ENCODE assay signal across 36 cellular contexts in the genomic region with DNA sequence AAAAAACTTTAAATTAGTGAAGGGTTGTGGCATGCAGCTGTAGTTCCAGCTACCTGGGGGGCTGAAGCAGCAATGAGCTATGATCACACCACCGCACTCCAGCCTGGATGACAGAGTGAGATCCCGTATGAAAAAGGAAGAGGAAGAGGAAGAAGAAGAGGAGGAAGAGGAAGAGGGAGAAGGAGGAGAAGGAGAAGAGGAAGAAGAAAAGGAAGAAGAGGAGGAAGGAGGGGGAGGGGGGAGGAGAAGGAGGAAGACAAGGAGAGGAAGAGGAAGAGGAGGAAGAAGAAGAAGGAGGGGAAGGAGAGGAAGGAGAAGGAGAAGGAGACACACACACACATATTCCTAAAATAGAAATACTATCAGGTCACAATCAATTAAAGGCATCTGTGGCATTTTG. TPM values are rescaled to one million over a fixed set of nuclear protein-coding genes. Genes with fewer than 3 reads are reported as not detected.
"Had no signal": no experiment of that assay in that cellular context is flagged by ENCODE, and none has a peak within 500 bp of the region (broad histone marks: within the 10 kb centered on the region; RNA-seq: fewer than 3 reads in every experiment).

No MANE protein-coding gene starts in this region.

- H3K36me3 ChIP-seq: breast epithelium, cardiac muscle cell, colonic mucosa had no signal

- H3K9me3 ChIP-seq: adrenal gland, ascending aorta, breast epithelium, colonic mucosa, esophagus squamous epithelium, gastroesophageal sphincter, heart right ventricle had no signal

- H3K27me3 Mint-ChIP-seq: activated naive CD4-positive, alpha-beta T cell treated with anti-CD3 and anti-CD28 coated beads, Interleukin-2, amount 50 U/mL, for 24 hours; activated naive CD8-positive, alpha-beta T cell treated with anti-CD3 and anti-CD28 coated beads, Interleukin-2, amount 50 U/mL, for 24 hours; brain; T-cell had no signal

- H3K27me3 ChIP-seq: adrenal gland, ascending aorta, breast epithelium, cardiac muscle cell, colonic mucosa, esophagus squamous epithelium, gastroesophageal sphincter, heart right ventricle had no signal

- H3K4me1 Mint-ChIP-seq: brain, WTC11 had no signal

- FAIRE-seq: endometrium, endothelial cell of umbilical vein, TTC549 had no signal

- H3K27ac ChIP-seq: adrenal gland, ascending aorta, breast epithelium, cardiac muscle cell, colonic mucosa, epithelial cell of prostate, esophagus squamous epithelium, gastroesophageal sphincter, heart right ventricle, VCaP had no signal

- H3K4me3 ChIP-seq: adrenal gland, ascending aorta, breast epithelium, cardiac muscle cell, colonic mucosa, esophagus squamous epithelium, gastroesophageal sphincter, heart right ventricle had no signal

- DNase-seq: activated CD4-positive, alpha-beta memory T cell treated with anti-CD3 and anti-CD28 coated beads for 36 hours; activated CD4-positive, alpha-beta T cell treated with anti-CD3 and anti-CD28 coated beads for 1 hour; activated CD4-positive, alpha-beta T cell treated with anti-CD3 and anti-CD28 coated beads for 48 hours; activated CD8-positive, alpha-beta memory T cell treated with anti-CD3 and anti-CD28 coated beads, Interleukin-2, amount 50 U/mL, for 48 hours; activated CD8-positive, alpha-beta T cell treated with anti-CD3 and anti-CD28 coated beads, Interleukin-2, amount 10 ng/mL, durations not matched to agents 7 days and 5 days; activated effector memory CD4-positive, alpha-beta T cell treated with Interleukin-2 at 50 U/mL for 16 hours; activated gamma-delta T cell treated with Interleukin-2 at 50 U/mL for 16 hours; activated naive CD4-positive, alpha-beta T cell treated with Interleukin-2 at 50 U/mL for 16 hours; activated naive CD8-positive, alpha-beta T cell treated with anti-CD3 and anti-CD28 coated beads for 36 hours; activated naive CD8-positive, alpha-beta T cell treated with anti-CD3 and anti-CD28 coated beads, Interleukin-2, amount 50 U/mL, for 24 hours; activated T-cell treated with anti-CD3 and anti-CD28 coated beads for 4 hours; activated T-cell treated with anti-CD3 and anti-CD28 coated beads, Interleukin-2, amount 50 U/mL, for 24 hours; activated T-cell treated with anti-CD3 and anti-CD28 coated beads, Interleukin-2, amount 50 U/mL, for 72 hours; adrenal gland; central memory CD4-positive, alpha-beta T cell; cerebellar nuclear complex; colonic mucosa; effector CD8-positive, alpha-beta T cell; esophagus squamous epithelium; foreskin melanocyte; heart right ventricle; SW 1271; T-cell; T1000 had no signal

- H3K36me3 Mint-ChIP-seq: activated naive CD4-positive, alpha-beta T cell treated with anti-CD3 and anti-CD28 coated beads, Interleukin-2, amount 50 U/mL, for 24 hours; WTC11 had no signal

- ATAC-seq: activated CD8-positive, alpha-beta T cell treated with anti-CD3 and anti-CD28 coated beads, Interleukin-2, amount 10 ng/mL, durations not matched to agents 7 days and 5 days; activated naive CD8-positive, alpha-beta T cell treated with anti-CD3 and anti-CD28 coated beads, Interleukin-2, amount 50 U/mL, for 24 hours; activated T-cell treated with anti-CD3 and anti-CD28 coated beads, Interleukin-2, amount 50 U/mL, for 72 hours; gastroesophageal sphincter; heart right ventricle; T-cell; WTC11 had no signal

- H3K27ac Mint-ChIP-seq: activated CD4-positive, alpha-beta memory T cell treated with anti-CD3 and anti-CD28 coated beads for 36 hours; activated CD8-positive, alpha-beta T cell treated with anti-CD3 and anti-CD28 coated beads, Interleukin-2, amount 10 ng/mL, durations not matched to agents 7 days and 5 days; activated naive CD4-positive, alpha-beta T cell treated with anti-CD3 and anti-CD28 coated beads, Interleukin-2, amount 50 U/mL, for 24 hours; activated naive CD8-positive, alpha-beta T cell treated with anti-CD3 and anti-CD28 coated beads for 36 hours; activated naive CD8-positive, alpha-beta T cell treated with anti-CD3 and anti-CD28 coated beads, Interleukin-2, amount 50 U/mL, for 24 hours; activated T-cell treated with anti-CD3 and anti-CD28 coated beads, Interleukin-2, amount 50 U/mL, for 24 hours; activated T-cell treated with anti-CD3 and anti-CD28 coated beads, Interleukin-2, amount 50 U/mL, for 72 hours; brain; T-cell; WTC11 had no signal

- H3K9me3 Mint-ChIP-seq: activated CD4-positive, alpha-beta memory T cell treated with anti-CD3 and anti-CD28 coated beads for 36 hours; activated naive CD4-positive, alpha-beta T cell treated with anti-CD3 and anti-CD28 coated beads, Interleukin-2, amount 50 U/mL, for 24 hours; activated naive CD8-positive, alpha-beta T cell treated with anti-CD3 and anti-CD28 coated beads for 36 hours; activated naive CD8-positive, alpha-beta T cell treated with anti-CD3 and anti-CD28 coated beads, Interleukin-2, amount 50 U/mL, for 24 hours; activated T-cell treated with anti-CD3 and anti-CD28 coated beads, Interleukin-2, amount 50 U/mL, for 24 hours; activated T-cell treated with anti-CD3 and anti-CD28 coated beads, Interleukin-2, amount 50 U/mL, for 72 hours; brain; T-cell had no signal

- H3K4me3 Mint-ChIP-seq: activated CD4-positive, alpha-beta memory T cell treated with anti-CD3 and anti-CD28 coated beads for 36 hours; activated CD8-positive, alpha-beta T cell treated with anti-CD3 and anti-CD28 coated beads, Interleukin-2, amount 10 ng/mL, durations not matched to agents 7 days and 5 days; activated naive CD4-positive, alpha-beta T cell treated with anti-CD3 and anti-CD28 coated beads, Interleukin-2, amount 50 U/mL, for 24 hours; activated naive CD8-positive, alpha-beta T cell treated with anti-CD3 and anti-CD28 coated beads for 36 hours; activated naive CD8-positive, alpha-beta T cell treated with anti-CD3 and anti-CD28 coated beads, Interleukin-2, amount 50 U/mL, for 24 hours; activated T-cell treated with anti-CD3 and anti-CD28 coated beads, Interleukin-2, amount 50 U/mL, for 24 hours; activated T-cell treated with anti-CD3 and anti-CD28 coated beads, Interleukin-2, amount 50 U/mL, for 72 hours; brain; T-cell; WTC11 had no signal

- H3K4me1 ChIP-seq: adrenal gland, ascending aorta, breast epithelium, colonic mucosa, esophagus squamous epithelium, gastroesophageal sphincter, heart right ventricle had no signal

RNA-seq across cellular contexts. Expression of a gene that starts 32.7 kb away (rescaled TPM):
- total RNA-seq: activated CD8-positive, alpha-beta T cell treated with anti-CD3 and anti-CD28 coated beads, Interleukin-2, amount 10 ng/mL, durations not matched to agents 7 days and 5 days had no signal
